In the genomic region with DNA sequence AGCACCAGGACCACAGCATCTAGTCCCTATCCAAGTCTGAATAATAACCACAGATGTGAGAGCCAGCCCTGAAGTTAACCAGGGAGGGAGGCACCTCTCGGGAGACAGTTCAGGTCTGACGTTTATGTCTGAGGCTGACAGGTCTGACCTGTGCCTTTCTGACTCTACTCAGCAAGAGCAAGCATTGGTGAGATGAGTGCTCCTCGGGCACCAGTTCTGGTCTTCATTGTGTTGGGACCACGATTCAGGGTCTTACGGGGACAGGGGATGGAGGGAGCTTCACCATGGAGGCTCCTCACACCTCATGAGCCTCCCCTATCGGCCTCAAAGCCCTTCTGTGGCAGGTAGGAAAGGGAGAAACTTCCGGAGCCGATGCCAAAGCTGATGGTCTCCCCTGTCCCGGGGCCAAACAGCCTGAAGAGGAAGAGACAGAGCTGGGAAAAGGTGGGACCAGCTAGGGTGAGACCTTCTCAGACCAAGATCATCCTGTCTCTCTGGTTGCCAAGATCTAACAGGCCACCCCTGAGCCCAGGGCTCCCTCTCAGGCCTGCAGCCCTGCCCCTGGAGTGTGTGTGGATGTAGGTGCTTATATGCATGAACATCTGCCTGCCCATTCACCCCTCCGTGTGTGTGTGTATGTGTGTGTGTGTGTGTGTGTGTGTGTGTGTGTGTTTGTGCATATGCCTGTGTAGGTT, we compare ENCODE assay signal across 16 cellular contexts.
A peak's percentile ranks its signal among the peaks of the same experiment; 100 is the strongest.
DNase-seq lines count a peak whose midpoint lies in the region; TF ChIP-seq lines count a peak whose summit lies in the region.
"Had no signal": no experiment of that assay in that cellular context is flagged by ENCODE, and none has a peak within 500 bp of the region (broad histone marks: within the 10 kb centered on the region; RNA-seq: fewer than 3 reads in every experiment).

No MANE protein-coding gene starts in this region.

- H3K4me3 Mint-ChIP-seq in CD14-positive monocyte: no peak overlapping the region
- no peak overlapping the region for H3K4me3 Mint-ChIP-seq in endodermal cell
- H3K4me3 Mint-ChIP-seq: CD4-positive, CD25-positive, alpha-beta regulatory T cell had no signal

- WGBS in endodermal cell (ENCODE audit: insufficient coverage in 1 of 2, insufficient read length in 1 of 2), 2 experiments: 93 to 94% methylated on average over 9 to 10 of the region's 10 CpGs
- 91 to 93% methylated on average over 10 of the region's 10 CpGs for WGBS in sigmoid colon, 2 donors
- WGBS in SK-N-SH (ENCODE audit: low lambda C conversion rate): 65% methylated on average over 7 of the region's 10 CpGs

- H4K20me1 ChIP-seq in SK-N-SH (ENCODE audit: insufficient read depth): no peaks in the 10 kb centered on the region

- no peaks in the 10 kb centered on the region for H3K79me2 ChIP-seq in SK-N-SH (ENCODE audit: insufficient read depth)

- H3K36me3 ChIP-seq in endodermal cell (ENCODE audit: control insufficient read depth, insufficient read depth, low read length) (no peaks in the 10 kb centered on the region), sigmoid colon (no peaks in the 10 kb centered on the region), SK-N-SH (replicated peaks in 1 of 2; ENCODE audit: control insufficient read depth in 1 of 2, insufficient read depth in 2 of 2, low read length in 1 of 2) (no peaks in the 10 kb centered on the region)
- H3K36me3 ChIP-seq: SJCRH30 had no signal

- peaks cover 6% of the 10 kb centered on the region for H3K4me1 Mint-ChIP-seq in CD14-positive monocyte
- H3K4me1 Mint-ChIP-seq in endodermal cell: peaks cover 45% of the 10 kb centered on the region
- H3K4me1 Mint-ChIP-seq: CD4-positive, CD25-positive, alpha-beta regulatory T cell had no signal

- no peak for TF ChIP-seq CTCF in CD14-positive monocyte (IDR thresholded peaks at IDR 0.05)
- no peak for TF ChIP-seq CTCF in endodermal cell (conservative IDR thresholded peaks at IDR 0.05)
- TF ChIP-seq CTCF in sigmoid colon (IDR thresholded peaks at IDR 0.05): no peak
- TF ChIP-seq CTCF in SK-N-SH (IDR thresholded peaks at IDR 0.05): no peak

- H3K9me3 ChIP-seq in endodermal cell (ENCODE audit: control insufficient read depth, low read length) (peaks cover 10% of the 10 kb centered on the region), sigmoid colon (peaks cover 0 to 4% (median 0%) of the 10 kb centered on the region in 4 donors), SK-N-SH (no peaks in the 10 kb centered on the region)

- no peak overlapping the region for H3K27ac ChIP-seq in endodermal cell (ENCODE audit: low read depth, low read length)
- H3K27ac ChIP-seq in sigmoid colon: no peak overlapping the region
- H3K27ac ChIP-seq in SK-N-SH (ENCODE audit: low read depth in 2 of 2, low read length in 1 of 2): peak overlapping the region in 1 of 2 experiments; percentile 100; a peak in 2 of 4 replicates
- H3K27ac ChIP-seq: KMS-11, SJCRH30 had no signal

- POLR2A ChIA-PET in SK-N-SH (lab: Yijun Ruan, JAX): interaction anchor here (1.1 to 3.3 kb wide), 11 partner anchors 12 to 274 kb away, joined by 3 to 28 read pairs (median 7); a partner anchor contains a TSS

- H3K27me3 Mint-ChIP-seq in CD14-positive monocyte (ENCODE audit: low read depth in 3 of 3) (peaks cover 4 to 11% (median 9%) of the 10 kb centered on the region in 3 donors), endodermal cell (ENCODE audit: insufficient read depth) (no peaks in the 10 kb centered on the region)

- H3K4me1 ChIP-seq in endodermal cell (ENCODE audit: control insufficient read depth, insufficient read depth, low read length) (peaks cover 14% of the 10 kb centered on the region), sigmoid colon (no peaks in the 10 kb centered on the region), SK-N-SH (ENCODE audit: control insufficient read depth in 1 of 2, insufficient read depth in 2 of 2, low read depth in 1 of 2, low read length in 1 of 2) (peaks cover 0 to 83% of the 10 kb centered on the region in 2 experiments; a peak in 3 of 4 replicates)

- H2AFZ ChIP-seq in SK-N-SH (ENCODE audit: low read depth): no peak overlapping the region

- intact Hi-C loops in CD14-positive monocyte (cut with micrococcal nuclease) (no loop called here), sigmoid colon (cut with DNase I) (no loop called here)

- TF ChIP-seq RAD21 in SK-N-SH (IDR thresholded peaks at IDR 0.05; ENCODE audit: low read length): no peak

- H3K36me3 Mint-ChIP-seq in CD14-positive monocyte: no peaks in the 10 kb centered on the region
- no peaks in the 10 kb centered on the region for H3K36me3 Mint-ChIP-seq in endodermal cell (ENCODE audit: low read depth)
- H3K36me3 Mint-ChIP-seq: CD4-positive, CD25-positive, alpha-beta regulatory T cell had no signal

- no peak for TF ChIP-seq POLR2A in sigmoid colon (IDR thresholded peaks at IDR 0.05)

- CTCF ChIA-PET in SK-N-SH (lab: Yijun Ruan, JAX): interaction anchor here (0.7 to 10.4 kb wide), 18 partner anchors 10 to 177 kb away, joined by 3 to 121 read pairs (median 10); a partner anchor contains a TSS

- DNase-seq in CD14-positive monocyte (ENCODE audit: low spot score) (peak; percentile 32), Daoy (ENCODE audit: low read depth) (peak; percentile 1), endodermal cell (peak; percentile 33), sigmoid colon (peak; percentile 26), SK-N-SH (no peak), G401 (ENCODE audit: low spot score) (no peak), NCI-H748 treated with DMSO at 0.1 percent for 48 hours (lab: John Stamatoyannopoulos, UW) (no peak)
- DNase-seq: ACHN; CD4-positive, CD25-positive, alpha-beta regulatory T cell; NCI-H1436; NCI-H2029; NCI-H2171; NCI-H446; PC-3; SJCRH30 had no signal

- H3K27me3 ChIP-seq in endodermal cell (ENCODE audit: control insufficient read depth, insufficient read depth, low read length, poor library complexity, severe bottlenecking): no peaks in the 10 kb centered on the region
- no peaks in the 10 kb centered on the region for H3K27me3 ChIP-seq in sigmoid colon
- H3K27me3 ChIP-seq in SK-N-SH (ENCODE audit: insufficient read depth): no peaks in the 10 kb centered on the region
- H3K27me3 ChIP-seq: SJCRH30 had no signal

- H3K9me2 ChIP-seq in SK-N-SH: no peaks in the 10 kb centered on the region

- H3K27ac Mint-ChIP-seq in CD14-positive monocyte (no peak overlapping the region), endodermal cell (no peak overlapping the region)
- H3K27ac Mint-ChIP-seq: CD4-positive, CD25-positive, alpha-beta regulatory T cell had no signal

- no peak for TF ChIP-seq EP300 in sigmoid colon (IDR thresholded peaks at IDR 0.05)
- TF ChIP-seq EP300 in SK-N-SH (IDR thresholded peaks at IDR 0.05; ENCODE audit: borderline replicate concordance in 1 of 2, low read depth in 1 of 2, low read length in 1 of 2): no peak

- H3K9me3 Mint-ChIP-seq in CD14-positive monocyte (peaks cover 0 to 12% (median 9%) of the 10 kb centered on the region in 7 donors), endodermal cell (peaks cover 12% of the 10 kb centered on the region)

- H3F3A ChIP-seq in SK-N-SH (replicated peaks; ENCODE audit: insufficient read depth): no peaks in the 10 kb centered on the region

- H3K9ac ChIP-seq in endodermal cell (ENCODE audit: extremely low read depth, low read length, poor library complexity, severe bottlenecking): no peak overlapping the region
- no peak overlapping the region for H3K9ac ChIP-seq in SK-N-SH
- H3K9ac ChIP-seq: KMS-11 had no signal

- no peak overlapping the region for H3K4me2 ChIP-seq in SK-N-SH
- H3K4me2 ChIP-seq: KMS-11 had no signal

- in situ Hi-C loops in G401 (cut with HindIII; ENCODE audit: low sequenced_read_pairs): no loop called here

- H3K4me3 ChIP-seq in endodermal cell (ENCODE audit: low read length) (no peak overlapping the region), sigmoid colon (no peak overlapping the region), SK-N-SH (ENCODE audit: low read depth in 2 of 2, low read length in 1 of 2) (no peak overlapping the region)
- H3K4me3 ChIP-seq: SJCRH30 had no signal

TF ChIP-seq in SK-N-SH, 30 proteins besides CTCF, POLR2A, EP300 and RAD21 (continues in another document):
- TF ChIP-seq EZH2phosphoT487 (IDR thresholded peaks at IDR 0.05; ENCODE audit: borderline replicate concordance, low read depth) (no peak), GABPA (IDR thresholded peaks at IDR 0.05; ENCODE audit: low read depth) (no peak), FOXJ3 (CRISPR knock-in tag; IDR thresholded peaks at IDR 0.05) (no peak), ELF1 (IDR thresholded peaks at IDR 0.05) (no peak), MEF2A (IDR thresholded peaks at IDR 0.05; ENCODE audit: borderline replicate concordance, low read depth) (no peak), GATA2 (CRISPR knock-in tag; IDR thresholded peaks at IDR 0.05) (no peak), NFIC (IDR thresholded peaks at IDR 0.05; ENCODE audit: borderline replicate concordance) (no peak), FOSL2 (IDR thresholded peaks at IDR 0.05; ENCODE audit: borderline replicate concordance, low read depth) (no peak), RFX5 (IDR thresholded peaks at IDR 0.05; ENCODE audit: low read length) (no peak), YY1 (IDR thresholded peaks at IDR 0.05; ENCODE audit: low read depth) (no peak)
- TF ChIP-seq, protein P1, sequence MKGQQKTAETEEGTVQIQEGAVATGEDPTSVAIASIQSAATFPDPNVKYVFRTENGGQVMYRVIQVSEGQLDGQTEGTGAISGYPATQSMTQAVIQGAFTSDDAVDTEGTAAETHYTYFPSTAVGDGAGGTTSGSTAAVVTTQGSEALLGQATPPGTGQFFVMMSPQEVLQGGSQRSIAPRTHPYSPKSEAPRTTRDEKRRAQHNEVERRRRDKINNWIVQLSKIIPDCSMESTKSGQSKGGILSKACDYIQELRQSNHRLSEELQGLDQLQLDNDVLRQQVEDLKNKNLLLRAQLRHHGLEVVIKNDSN (IDR thresholded peaks at IDR 0.05; ENCODE audit: borderline replicate concordance, low read depth): no peak

Comparison
In these comparisons a context has a peak if more than half of its experiments do, and no peak if none do; other contexts are left out.
1. DNase-seq: peak in CD14-positive monocyte (single experiment), Daoy (single experiment), endodermal cell (single experiment) and sigmoid colon (single experiment); none in SK-N-SH (single experiment), G401 (single experiment) and NCI-H748 treated with DMSO at 0.1 percent for 48 hours (single experiment).